8 cellular contexts compared by ENCODE assay signal in genomic region chr12:66130267-66131066, GRCh38. TPM values are rescaled to one million over a fixed set of nuclear protein-coding genes. Genes with fewer than 3 reads are reported as not detected.
DNase-seq lines count a peak whose midpoint lies in the region; ATAC-seq, FAIRE-seq and TF ChIP-seq lines count a peak whose summit lies in the region.

LLPH (minus strand) TSS chr12:66130750; CDS start chr12:66129106, 1,644 bp downstream.

- peak within 1 kb of the TSS; percentile 90 for H3K4me2 ChIP-seq in keratinocyte (ENCODE audit: control insufficient read depth, extremely low read depth, insufficient read depth, low read depth, low read length)

- TF ChIP-seq CTCF in keratinocyte (optimal IDR thresholded peaks at IDR 0.05 in 1 of 3, IDR thresholded peaks at IDR 0.05 in 1 of 3, conservative IDR thresholded peaks at IDR 0.05 in 1 of 3; ENCODE audit: extremely low read depth in 1 of 3, insufficient read depth in 2 of 3, low read length in 3 of 3): no peak

- peak within 1 kb of the TSS; percentile 91 for H3K9ac ChIP-seq in keratinocyte (ENCODE audit: control insufficient read depth, extremely low read depth, insufficient read depth, low read length)

- FAIRE-seq in keratinocyte (lab: Jason Lieb, UNC): peak; percentile 67

- no peaks in the 10 kb centered on the region for H3K27me3 ChIP-seq in keratinocyte (ENCODE audit: control insufficient read depth, extremely low read depth, insufficient read depth, low read length)

- H3K9me3 ChIP-seq in keratinocyte (ENCODE audit: control insufficient read depth, low read depth, low read length): no peaks in the 10 kb centered on the region

- H2AFZ ChIP-seq in keratinocyte (ENCODE audit: control insufficient read depth, low read length): peak within 1 kb of the TSS; percentile 77

- dilution Hi-C loops in keratinocyte (cut with MboI; ENCODE audit: extremely low pct_ligation_motif_present, low sequenced_read_pairs): no loop called here

- ATAC-seq in GM18907 (IDR thresholded peaks at IDR 0.05; ENCODE audit: unreplicated experiment) (peak; percentile 99), HG03159 (IDR thresholded peaks at IDR 0.05; ENCODE audit: unreplicated experiment) (peak; percentile 98)
- peak; percentile 97 to 98 for ATAC-seq in activated CD4-positive, CD25-positive, alpha-beta regulatory T cell treated with anti-CD3 and anti-CD28 coated beads, Interleukin-2, amount 50 U/mL, for 24 hours

- H4K20me1 ChIP-seq in keratinocyte (ENCODE audit: control insufficient read depth, extremely low read depth, insufficient read depth, low read length): no peaks in the 10 kb centered on the region

- H3K79me2 ChIP-seq in keratinocyte (ENCODE audit: control insufficient read depth, insufficient read depth, low read length): peaks cover 43% of the 10 kb centered on the region

- H3K4me1 ChIP-seq in keratinocyte (ENCODE audit: control insufficient read depth, extremely low read depth, insufficient read depth, low read length): peaks cover 29% of the 10 kb centered on the region

- peak within 1 kb of the TSS; percentile 84 for H3K27ac ChIP-seq in keratinocyte (ENCODE audit: control insufficient read depth, insufficient read depth, low read length)

- peak; percentile 92 for DNase-seq in AG08396 (ENCODE audit: low spot score)
- DNase-seq in NCI-H2227 treated with DMSO at 0.1 percent for 48 hours (lab: John Stamatoyannopoulos, UW): peak; percentile 54
- DNase-seq in cerebellar cortex (ENCODE audit: low spot score): peak; percentile 93
- peak; percentile 55 for DNase-seq in keratinocyte (ENCODE audit: low read depth, low spot score)
- peak; percentile 68 to 81 for DNase-seq in stimulated activated CD4-positive, alpha-beta T cell treated with anti-CD3 and anti-CD28 coated beads, Interleukin-15, amount 100 ng/mL, for 1 hour (ENCODE audit: low read depth in 1 of 2, low spot score in 1 of 2)

- H3K4me3 ChIP-seq in keratinocyte (ENCODE audit: control insufficient read depth in 2 of 3, extremely low read depth in 1 of 3, insufficient read depth in 2 of 3, low read depth in 1 of 3, low read length in 3 of 3): peak within 1 kb of the TSS; percentile 66 to 85 (median 84)

- H3K36me3 ChIP-seq in keratinocyte (ENCODE audit: control insufficient read depth in 2 of 2, extremely low read depth in 1 of 2, insufficient read depth in 2 of 2, low read length in 2 of 2): peaks cover 5 to 10% of the 10 kb centered on the region in 2 experiments

- H3K9me1 ChIP-seq in keratinocyte (ENCODE audit: control insufficient read depth, extremely low read depth, insufficient read depth, low read length): no peaks in the 10 kb centered on the region

RNA-seq across cellular contexts. Expression of gene LLPH, which starts in this region (rescaled TPM):
- polyA plus RNA-seq in keratinocyte: 15.0 to 36.6 TPM (median 20.5 TPM) in 3 replicates
- 58.7 TPM for polyA plus RNA-seq in keratinocyte (2011; ENCODE audit: low read depth)
- polyA plus RNA-seq in keratinocyte (2011; cell fraction: cytosol; rRNA removed): 22.2 and 38.4 TPM in 2 replicates
- 11.6 and 18.0 TPM in 2 replicates for polyA plus RNA-seq in keratinocyte (2011; cell fraction: nucleus; rRNA removed)
- 30.4 and 45.6 TPM in 2 replicates for polyA plus RNA-seq in keratinocyte (2012; ENCODE audit: low replicate concordance)
- 0.26 to 4.0 TPM (median 0.99 TPM) in 3 replicates for polyA minus RNA-seq in keratinocyte
- 1.9 TPM for polyA minus RNA-seq in keratinocyte (2011; cell fraction: cytosol; rRNA and poly(A)+ RNA removed)
- polyA minus RNA-seq in keratinocyte (2011; cell fraction: nucleus; rRNA and poly(A)+ RNA removed): 1.2 and 2.3 TPM in 2 replicates

Comparison
In these comparisons a context has a peak if more than half of its experiments do, and no peak if none do; other contexts are left out.
1. Peak in every context shown above with its lines: DNase-seq, ATAC-seq, H3K4me3 ChIP-seq and H3K27ac ChIP-seq.